Comparison of ENCODE assay signal across 24 cellular contexts in genomic region chr6:156273065-156273711, GRCh38.
"Had no signal": no experiment of that assay in that cellular context is flagged by ENCODE, and none has a peak within 500 bp of the region (broad histone marks: within the 10 kb centered on the region; RNA-seq: fewer than 3 reads in every experiment).

No MANE protein-coding gene starts in this region.

- H3K27ac ChIP-seq: HL-60, Peyer's patch, SJCRH30 had no signal

- H3K4me1 ChIP-seq: Peyer's patch, SJCRH30 had no signal

- DNase-seq: IMR-90, Karpas-422, KG1, MG63, NCI-H1092 treated with DMSO at 0.1 percent for 48 hours, NCI-H1436, NCI-H187, NCI-H2029, NCI-H2081 treated with DMSO at 0.1 percent for 48 hours, NCI-H2171, NCI-H226, NCI-H446, NCI-H510A, NCI-H524 treated with DMSO at 0.1 percent for 48 hours, NCI-H69, NCI-H774, Peyer's patch, SHP77 treated with DMSO at 0.1 percent for 48 hours, SJCRH30, SW 1271, T-cell had no signal

- H3K27me3 ChIP-seq: MG63, Peyer's patch, SJCRH30 had no signal

- H3K27ac Mint-ChIP-seq: T-cell; T-helper 1 cell treated with Interleukin-12 subunit alpha and Interleukin-12 subunit beta and Interleukin-4 antibody, amounts not matched to agents 30 μg/mL and 1 μg/mL, for 36 hours had no signal

- H3K36me3 ChIP-seq: MG63, Peyer's patch, SJCRH30 had no signal

- H3K9me3 ChIP-seq: MG63, Peyer's patch, SJCRH30 had no signal

- ATAC-seq: Right ventricle myocardium inferior, T-cell had no signal

- H3K4me3 Mint-ChIP-seq: T-cell; T-helper 1 cell treated with Interleukin-12 subunit alpha and Interleukin-12 subunit beta and Interleukin-4 antibody, amounts not matched to agents 30 μg/mL and 1 μg/mL, for 36 hours had no signal

- H3K4me3 ChIP-seq: MG63, Peyer's patch, SJCRH30 had no signal
